Comparison of ENCODE assay signal across 17 cellular contexts in genomic region chrX:77628294-77629025, GRCh38.
A peak's percentile ranks its signal among the peaks of the same experiment; 100 is the strongest.
DNase-seq lines count a peak whose midpoint lies in the region; ATAC-seq, FAIRE-seq and TF ChIP-seq lines count a peak whose summit lies in the region.
"Had no signal": no experiment of that assay in that cellular context is flagged by ENCODE, and none has a peak within 500 bp of the region (broad histone marks: within the 10 kb centered on the region; RNA-seq: fewer than 3 reads in every experiment).

No MANE protein-coding gene starts in this region.

- peak overlapping the region; percentile 4 for H3K27ac Mint-ChIP-seq in MCF 10A (ENCODE audit: low read depth, unreplicated experiment)
- no peak overlapping the region for H3K27ac Mint-ChIP-seq in activated CD4-positive, alpha-beta T cell treated with anti-CD3 and anti-CD28 coated beads, Interleukin-2, amount 10 ng/mL, durations not matched to agents 24 days and 14 days
- H3K27ac Mint-ChIP-seq: T-helper 2 cell treated with Interferon-gamma antibody and Interleukin-4, amounts not matched to agents 5 μg/mL and 100 μg/mL, for 36 hours had no signal

- TF ChIP-seq POLR2A in breast epithelium (IDR thresholded peaks at IDR 0.05) = no peak

- intact Hi-C loops in MCF 10A (cut with micrococcal nuclease) = no loop called here
- intact Hi-C loops in breast epithelium (cut with DNase I; ENCODE audit: low total_unique reads) = no loop called here
- intact Hi-C loops in activated CD4-positive, alpha-beta T cell treated with anti-CD3 and anti-CD28 coated beads, Interleukin-2, amount 10 ng/mL, durations not matched to agents 24 days and 14 days (cut with micrococcal nuclease) = no loop called here

- peaks cover 21% of the 10 kb centered on the region for H3K36me3 Mint-ChIP-seq in MCF 10A (ENCODE audit: insufficient read depth, unreplicated experiment)
- peaks cover 25% of the 10 kb centered on the region for H3K36me3 Mint-ChIP-seq in activated CD4-positive, alpha-beta T cell treated with anti-CD3 and anti-CD28 coated beads, Interleukin-2, amount 10 ng/mL, durations not matched to agents 24 days and 14 days (ENCODE audit: low read depth)

- POLR2A ChIA-PET in MCF 10A (lab: Yijun Ruan, JAX) = interaction anchor here (0.6 to 1.2 kb wide), 3 partner anchors 8 to 271 kb away, joined by 3 to 4 read pairs (median 4); partner anchors contain the start of gene COX7B

- BruUV-seq in MCF 10A (replicated peaks; lab: Mats Ljungman, UMichigan) = no TSS peak

- DNase-seq in MCF 10A (ENCODE audit: unreplicated experiment) = peak; percentile 5
- no peak for DNase-seq in breast epithelium (ENCODE audit: low spot score in 2 of 2)
- DNase-seq in smooth muscle cell (lab: John Stamatoyannopoulos, UW; ENCODE audit: unreplicated experiment) = no peak
- DNase-seq in activated CD4-positive, alpha-beta T cell treated with anti-CD3 and anti-CD28 coated beads, Interleukin-2, amount 10 ng/mL, durations not matched to agents 24 days and 14 days = no peak
- DNase-seq in NCI-H345 (lab: John Stamatoyannopoulos, UW) = no peak
- DNase-seq: activated CD4-positive, alpha-beta T cell treated with anti-CD3 and anti-CD28 coated beads, Interleukin-2, amount 50 U/mL, for 1 hour; effector CD8-positive, alpha-beta T cell; NCI-H1092 treated with DMSO at 0.1 percent for 48 hours; NCI-H446 treated with DMSO at 0.1 percent for 48 hours had no signal

- H3K4me1 ChIP-seq in breast epithelium (no peaks in the 10 kb centered on the region), OCI-LY3 (ENCODE audit: low read length) (no peaks in the 10 kb centered on the region), smooth muscle cell (ENCODE audit: low read depth) (no peaks in the 10 kb centered on the region)
- H3K4me1 ChIP-seq: ascending aorta, gastroesophageal sphincter, parathyroid adenoma, suprapubic skin had no signal

- no peaks in the 10 kb centered on the region for H3K27me3 Mint-ChIP-seq in MCF 10A (ENCODE audit: insufficient read depth, unreplicated experiment)
- H3K27me3 Mint-ChIP-seq in activated CD4-positive, alpha-beta T cell treated with anti-CD3 and anti-CD28 coated beads, Interleukin-2, amount 10 ng/mL, durations not matched to agents 24 days and 14 days = no peaks in the 10 kb centered on the region

- H3K4me2 ChIP-seq in OCI-LY3 (ENCODE audit: low read length) = no peak overlapping the region
- no peak overlapping the region for H3K4me2 ChIP-seq in smooth muscle cell

- no peak overlapping the region for H3K4me3 Mint-ChIP-seq in MCF 10A (ENCODE audit: unreplicated experiment)
- H3K4me3 Mint-ChIP-seq in activated CD4-positive, alpha-beta T cell treated with anti-CD3 and anti-CD28 coated beads, Interleukin-2, amount 10 ng/mL, durations not matched to agents 24 days and 14 days = no peak overlapping the region
- H3K4me3 Mint-ChIP-seq: T-helper 2 cell treated with Interferon-gamma antibody and Interleukin-4, amounts not matched to agents 5 μg/mL and 100 μg/mL, for 36 hours had no signal

- H3K79me2 ChIP-seq in OCI-LY3 (ENCODE audit: low read length) (peaks cover 5% of the 10 kb centered on the region), smooth muscle cell (ENCODE audit: low read depth) (peaks cover 11% of the 10 kb centered on the region)
- H3K79me2 ChIP-seq: parathyroid adenoma had no signal

- H3K36me3 ChIP-seq in breast epithelium (no peaks in the 10 kb centered on the region), OCI-LY3 (replicated peaks; ENCODE audit: low read depth, low read length) (peaks cover 19% of the 10 kb centered on the region), smooth muscle cell (ENCODE audit: low read depth) (peaks cover 3% of the 10 kb centered on the region)
- H3K36me3 ChIP-seq: suprapubic skin had no signal

- H3K9me3 ChIP-seq in breast epithelium = no peaks in the 10 kb centered on the region
- H3K9me3 ChIP-seq in OCI-LY3 (ENCODE audit: insufficient read depth, low read length) = no peaks in the 10 kb centered on the region
- H3K9me3 ChIP-seq in smooth muscle cell (replicated peaks; ENCODE audit: low read depth) = no peaks in the 10 kb centered on the region
- H3K9me3 ChIP-seq: ascending aorta, gastroesophageal sphincter, suprapubic skin had no signal

- H3K27ac ChIP-seq in breast epithelium = no peak overlapping the region
- no peak overlapping the region for H3K27ac ChIP-seq in OCI-LY3 (ENCODE audit: low read length)
- H3K27ac ChIP-seq in smooth muscle cell (ENCODE audit: low read depth) = no peak overlapping the region
- H3K27ac ChIP-seq: ascending aorta, gastroesophageal sphincter, parathyroid adenoma, suprapubic skin had no signal

- peak; percentile 70 for FAIRE-seq in colon (lab: Jason Lieb, UNC)

- H3K9ac ChIP-seq in OCI-LY3 (ENCODE audit: low read length) (no peak overlapping the region), smooth muscle cell (ENCODE audit: low read depth) (no peak overlapping the region)
- H3K9ac ChIP-seq: parathyroid adenoma had no signal

- ATAC-seq in GM18873 (IDR thresholded peaks at IDR 0.05; ENCODE audit: low FRiP score, unreplicated experiment) = no peak
- ATAC-seq: gastroesophageal sphincter had no signal

- 88% methylated on average over 1 of the region's 1 CpG for WGBS in smooth muscle cell (ENCODE audit: low lambda C conversion rate)

- TF ChIP-seq CTCF in MCF 10A (IDR thresholded peaks at IDR 0.05; ENCODE audit: unreplicated experiment) (peak; percentile 19), breast epithelium (IDR thresholded peaks at IDR 0.05) (no peak), OCI-LY3 (IDR thresholded peaks at IDR 0.05; ENCODE audit: low read depth, low read length) (peak; percentile 23), smooth muscle cell (IDR thresholded peaks at IDR 0.05; ENCODE audit: borderline replicate concordance, insufficient read depth, poor library complexity, severe bottlenecking) (peak; percentile 9)

- no peaks in the 10 kb centered on the region for H3F3A ChIP-seq in smooth muscle cell (ENCODE audit: low read depth)

- no peaks in the 10 kb centered on the region for H3K4me1 Mint-ChIP-seq in MCF 10A (ENCODE audit: insufficient read depth, unreplicated experiment)
- peaks cover 2% of the 10 kb centered on the region for H3K4me1 Mint-ChIP-seq in activated CD4-positive, alpha-beta T cell treated with anti-CD3 and anti-CD28 coated beads, Interleukin-2, amount 10 ng/mL, durations not matched to agents 24 days and 14 days

- H3K9me3 Mint-ChIP-seq in MCF 10A (ENCODE audit: unreplicated experiment) = no peaks in the 10 kb centered on the region
- H3K9me3 Mint-ChIP-seq in activated CD4-positive, alpha-beta T cell treated with anti-CD3 and anti-CD28 coated beads, Interleukin-2, amount 10 ng/mL, durations not matched to agents 24 days and 14 days = no peaks in the 10 kb centered on the region
- H3K9me3 Mint-ChIP-seq: T-helper 2 cell treated with Interferon-gamma antibody and Interleukin-4, amounts not matched to agents 5 μg/mL and 100 μg/mL, for 36 hours had no signal

- H2AFZ ChIP-seq in OCI-LY3 (ENCODE audit: low read depth, low read length) (no peak overlapping the region), smooth muscle cell (ENCODE audit: low read depth) (no peak overlapping the region)
- H2AFZ ChIP-seq: parathyroid adenoma had no signal

- H4K20me1 ChIP-seq in OCI-LY3 (ENCODE audit: insufficient read depth, low read length) = no peaks in the 10 kb centered on the region
- peaks cover 4% of the 10 kb centered on the region for H4K20me1 ChIP-seq in smooth muscle cell (ENCODE audit: low read depth)

- H3K27me3 ChIP-seq in breast epithelium = no peaks in the 10 kb centered on the region
- no peaks in the 10 kb centered on the region for H3K27me3 ChIP-seq in OCI-LY3 (ENCODE audit: low read depth, low read length)
- H3K27me3 ChIP-seq in smooth muscle cell (ENCODE audit: low read depth) = no peaks in the 10 kb centered on the region
- H3K27me3 ChIP-seq: ascending aorta, gastroesophageal sphincter, suprapubic skin had no signal

- CTCF ChIA-PET in MCF 10A (lab: Yijun Ruan, JAX) = interaction anchor here (0.6 to 1.3 kb wide), 12 partner anchors 10 to 1853 kb away, joined by 3 to 4 read pairs (median 3); no protein-coding TSS in a partner anchor

- H3K4me3 ChIP-seq in breast epithelium (no peak overlapping the region), OCI-LY3 (ENCODE audit: low read length) (no peak overlapping the region), smooth muscle cell (no peak overlapping the region)
- H3K4me3 ChIP-seq: ascending aorta, gastroesophageal sphincter, suprapubic skin had no signal

Comparison
In these comparisons a context has a peak if more than half of its experiments do, and no peak if none do; other contexts are left out.
1. CTCF ChIP-seq: peak in MCF 10A (single experiment), OCI-LY3 (single experiment) and smooth muscle cell (single experiment); none in breast epithelium (0 of 3).